Comparison of ENCODE assay signal across 8 cellular contexts in the genomic region with DNA sequence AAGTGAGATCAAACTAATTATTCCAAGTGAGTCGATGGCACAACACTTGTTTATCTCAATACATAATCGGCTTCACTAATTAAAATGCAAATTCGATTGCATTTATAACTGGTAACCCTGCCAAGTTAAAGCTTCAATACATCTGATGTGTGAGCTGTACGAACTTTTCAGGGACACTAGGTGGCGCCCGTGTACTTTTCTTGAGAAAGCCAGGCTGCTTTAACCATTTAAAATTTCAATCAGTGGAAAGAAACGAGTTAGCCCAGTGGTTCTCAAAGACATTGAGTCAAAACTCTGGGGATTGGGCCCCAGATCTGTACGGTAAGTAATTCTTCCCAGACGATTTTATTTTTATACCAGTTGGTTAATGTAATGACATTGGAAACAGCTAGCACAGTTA.
DNase-seq lines count a peak whose midpoint lies in the region; ATAC-seq and TF ChIP-seq lines count a peak whose summit lies in the region.

No MANE protein-coding gene starts in this region.

- H4K20me1 ChIP-seq in Karpas-422 (ENCODE audit: insufficient read depth, low read depth, low read length) (no peaks in the 10 kb centered on the region), OCI-LY7 (ENCODE audit: insufficient read depth, low read length) (peaks cover 6% of the 10 kb centered on the region; the same call in 1 of the 2 replicates)

- CTCF ChIA-PET in OCI-LY7 (lab: Charles Lee; ENCODE audit: unreplicated experiment): interaction anchor here (1.6 kb wide), 1 partner anchor 11 kb away, joined by 5 read pairs; no protein-coding TSS in a partner anchor

- DNase-seq in AG08396 (ENCODE audit: low spot score) (peak; percentile 47), Karpas-422 (peak; percentile 91), OCI-LY7 (ENCODE audit: low spot score) (peak; percentile 78), fibroblast of pulmonary artery (ENCODE audit: low read depth) (peak; percentile 75), nucleus accumbens (lab: John Stamatoyannopoulos, UW) (peak in 38 of 56 donors; percentile 4 to 84 (median 24)), type B pancreatic cell (ENCODE audit: extremely low spot score, unreplicated experiment) (no peak)
- peak; percentile 47 for DNase-seq in activated T-cell treated with anti-CD3 and anti-CD28 coated beads, Interleukin-2, amount 50 U/mL, for 24 hours

- H3K4me1 Mint-ChIP-seq in activated T-cell treated with anti-CD3 and anti-CD28 coated beads, Interleukin-2, amount 50 U/mL, for 24 hours (ENCODE audit: low read depth): no peaks in the 10 kb centered on the region
- peaks cover 5% of the 10 kb centered on the region for H3K4me1 Mint-ChIP-seq in type B pancreatic cell (ENCODE audit: unreplicated experiment)

- intact Hi-C loops in OCI-LY7 (cut with micrococcal nuclease; ENCODE audit: unreplicated experiment): loop anchor here (1.0 to 10.0 kb wide), 7 partner anchors 296 to 1058 kb away; a partner anchor contains a TSS

- H2AFZ ChIP-seq in Karpas-422 (ENCODE audit: low read length) (no peak overlapping the region), OCI-LY7 (ENCODE audit: low read length) (no peak overlapping the region)

- TF ChIP-seq CTCF in OCI-LY7 (conservative IDR thresholded peaks at IDR 0.05; ENCODE audit: low read length): peak; percentile 97
- peak; percentile 81 for TF ChIP-seq CTCF in fibroblast of pulmonary artery (IDR thresholded peaks at IDR 0.05; ENCODE audit: low read length, missing control alignments)
- TF ChIP-seq CTCF in type B pancreatic cell (conservative IDR thresholded peaks at IDR 0.05): peak; percentile 95

- H3K4me2 ChIP-seq in Karpas-422 (ENCODE audit: low read depth, low read length, poor library complexity, severe bottlenecking) (peak overlapping the region; percentile 51), OCI-LY7 (ENCODE audit: low read length) (peak overlapping the region; percentile 80)

- H3K4me3 Mint-ChIP-seq in activated T-cell treated with anti-CD3 and anti-CD28 coated beads, Interleukin-2, amount 50 U/mL, for 24 hours: no peak overlapping the region
- no peak overlapping the region for H3K4me3 Mint-ChIP-seq in type B pancreatic cell

- H3K4me3 ChIP-seq in Karpas-422 (ENCODE audit: low read length): peak overlapping the region; percentile 41
- peak overlapping the region; percentile 42 for H3K4me3 ChIP-seq in OCI-LY7 (ENCODE audit: low read depth, low read length, poor library complexity, severe bottlenecking)
- no peak overlapping the region for H3K4me3 ChIP-seq in fibroblast of pulmonary artery (replicated peaks; ENCODE audit: low read depth, low read length)

- H3K27me3 Mint-ChIP-seq in activated T-cell treated with anti-CD3 and anti-CD28 coated beads, Interleukin-2, amount 50 U/mL, for 24 hours: peaks cover 18% of the 10 kb centered on the region
- H3K27me3 Mint-ChIP-seq in type B pancreatic cell: peaks cover 19% of the 10 kb centered on the region

- H3K9me2 ChIP-seq in Karpas-422 (replicated peaks; ENCODE audit: insufficient read depth, low read length) (no peaks in the 10 kb centered on the region), OCI-LY7 (ENCODE audit: insufficient read depth, low read length) (no peaks in the 10 kb centered on the region)

- POLR2A ChIA-PET in OCI-LY7 (lab: Charles Lee): interaction anchor here (0.7 to 0.9 kb wide), 2 partner anchors 12 to 292 kb away, joined by 3 read pairs; no protein-coding TSS in a partner anchor

- H3K79me2 ChIP-seq in Karpas-422 (ENCODE audit: low read length): no peaks in the 10 kb centered on the region
- no peaks in the 10 kb centered on the region for H3K79me2 ChIP-seq in OCI-LY7 (ENCODE audit: insufficient read depth, low read depth, low read length)

- H3K9me3 ChIP-seq in Karpas-422 (ENCODE audit: low read length) (no peaks in the 10 kb centered on the region), OCI-LY7 (ENCODE audit: low read length) (no peaks in the 10 kb centered on the region)

- H3K9me3 Mint-ChIP-seq in activated T-cell treated with anti-CD3 and anti-CD28 coated beads, Interleukin-2, amount 50 U/mL, for 24 hours: no peaks in the 10 kb centered on the region
- H3K9me3 Mint-ChIP-seq in type B pancreatic cell: no peaks in the 10 kb centered on the region

- no peaks in the 10 kb centered on the region for H3K36me3 Mint-ChIP-seq in activated T-cell treated with anti-CD3 and anti-CD28 coated beads, Interleukin-2, amount 50 U/mL, for 24 hours (ENCODE audit: low read depth)
- H3K36me3 Mint-ChIP-seq in type B pancreatic cell: no peaks in the 10 kb centered on the region

- BruUV-seq in OCI-LY7 (replicated peaks; lab: Mats Ljungman, UMichigan): no TSS peak

- H3K36me3 ChIP-seq in Karpas-422 (ENCODE audit: insufficient read depth, low read length) (no peaks in the 10 kb centered on the region), OCI-LY7 (ENCODE audit: insufficient read depth, low read length) (no peaks in the 10 kb centered on the region)

- peak; percentile 39 for ATAC-seq in GM18867 (IDR thresholded peaks at IDR 0.05; ENCODE audit: unreplicated experiment)

- H3K9ac ChIP-seq in Karpas-422 (ENCODE audit: low read length): no peak overlapping the region; the same call in 1 of the 2 replicates

- H3K27me3 ChIP-seq in Karpas-422 (ENCODE audit: low read length): no peaks in the 10 kb centered on the region

- H3K4me1 ChIP-seq in Karpas-422 (ENCODE audit: low read length): peaks cover 24% of the 10 kb centered on the region
- H3K4me1 ChIP-seq in OCI-LY7 (ENCODE audit: insufficient read depth, low read length, poor library complexity, severe bottlenecking): peaks cover 22% of the 10 kb centered on the region

- H3K27ac Mint-ChIP-seq in activated T-cell treated with anti-CD3 and anti-CD28 coated beads, Interleukin-2, amount 50 U/mL, for 24 hours: no peak overlapping the region
- H3K27ac Mint-ChIP-seq in type B pancreatic cell: no peak overlapping the region

- H3K27ac ChIP-seq in Karpas-422 (ENCODE audit: low read length): peak overlapping the region; percentile 52; the same call in 1 of the 2 replicates
- no peak overlapping the region for H3K27ac ChIP-seq in OCI-LY7 (ENCODE audit: low read depth, low read length, poor library complexity, severe bottlenecking)
